In genomic region chr3:46666471-46666845, GRCh38 we compare ENCODE assay signal across 21 cellular contexts. TPM values are rescaled to one million over a fixed set of nuclear protein-coding genes. Genes with fewer than 3 reads are reported as not detected.
DNase-seq lines count a peak whose midpoint lies in the region; ATAC-seq and TF ChIP-seq lines count a peak whose summit lies in the region.
"Had no signal": no experiment of that assay in that cellular context is flagged by ENCODE, and none has a peak within 500 bp of the region (broad histone marks: within the 10 kb centered on the region; RNA-seq: fewer than 3 reads in every experiment).

No MANE protein-coding gene starts in this region.

- CTCF ChIA-PET in activated CD4-positive, alpha-beta memory T cell treated with anti-CD3 and anti-CD28 coated beads for 36 hours (lab: Charles Lee), result interaction anchor here (0.6 to 1.0 kb wide), 2 partner anchors 37 to 178 kb away, joined by 3 to 4 read pairs; no protein-coding TSS in a partner anchor
- CTCF ChIA-PET in activated CD4-positive, alpha-beta memory T cell treated with anti-CD3 and anti-CD28 coated beads, Interleukin-2, amount 10 ng/mL, durations not matched to agents 7 days and 5 days (lab: Charles Lee), result no interaction called here

- ATAC-seq in Right ventricle myocardium inferior, result peak; percentile 51
- ATAC-seq in HG02678 (IDR thresholded peaks at IDR 0.05; ENCODE audit: unreplicated experiment), result no peak
- ATAC-seq: activated CD8-positive, alpha-beta T cell treated with anti-CD3 and anti-CD28 coated beads, Interleukin-2, amount 10 ng/mL, durations not matched to agents 7 days and 5 days; activated T-helper 17 cell treated with anti-CD3 and anti-CD28 coated beads, Interleukin-2, amount 50 U/mL, for 72 hours; HCT116 had no signal

- intact Hi-C loops in activated CD4-positive, alpha-beta memory T cell treated with anti-CD3 and anti-CD28 coated beads for 36 hours (cut with micrococcal nuclease), result no loop called here
- intact Hi-C loops in Right ventricle myocardium inferior (cut with DNase I), result no loop called here

- no peak overlapping the region for H3K27ac Mint-ChIP-seq in activated CD4-positive, alpha-beta memory T cell treated with anti-CD3 and anti-CD28 coated beads for 36 hours
- no peak overlapping the region for H3K27ac Mint-ChIP-seq in activated CD4-positive, alpha-beta memory T cell treated with anti-CD3 and anti-CD28 coated beads, Interleukin-2, amount 10 ng/mL, durations not matched to agents 7 days and 5 days
- H3K27ac Mint-ChIP-seq in nephron, result peak overlapping the region in 2 of 3 experiments; percentile 54 to 57
- H3K27ac Mint-ChIP-seq: activated CD8-positive, alpha-beta T cell treated with anti-CD3 and anti-CD28 coated beads, Interleukin-2, amount 10 ng/mL, durations not matched to agents 7 days and 5 days; activated T-helper 17 cell treated with anti-CD3 and anti-CD28 coated beads, Interleukin-2, amount 50 U/mL, for 72 hours had no signal

- H3K36me3 Mint-ChIP-seq in activated CD4-positive, alpha-beta memory T cell treated with anti-CD3 and anti-CD28 coated beads for 36 hours, result no peaks in the 10 kb centered on the region
- H3K36me3 Mint-ChIP-seq in activated CD4-positive, alpha-beta memory T cell treated with anti-CD3 and anti-CD28 coated beads, Interleukin-2, amount 10 ng/mL, durations not matched to agents 7 days and 5 days (ENCODE audit: low read depth), result no peaks in the 10 kb centered on the region
- H3K36me3 Mint-ChIP-seq in nephron (ENCODE audit: low read depth), result no peaks in the 10 kb centered on the region

- no peaks in the 10 kb centered on the region for H3K27me3 Mint-ChIP-seq in activated CD4-positive, alpha-beta memory T cell treated with anti-CD3 and anti-CD28 coated beads for 36 hours
- peaks cover 2% of the 10 kb centered on the region for H3K27me3 Mint-ChIP-seq in activated CD4-positive, alpha-beta memory T cell treated with anti-CD3 and anti-CD28 coated beads, Interleukin-2, amount 10 ng/mL, durations not matched to agents 7 days and 5 days
- H3K27me3 Mint-ChIP-seq in nephron (ENCODE audit: low read depth), result peaks cover 33% of the 10 kb centered on the region
- H3K27me3 Mint-ChIP-seq: activated T-helper 17 cell treated with anti-CD3 and anti-CD28 coated beads, Interleukin-2, amount 50 U/mL, for 72 hours had no signal

- no peak for TF ChIP-seq CTCF in nephron (IDR thresholded peaks at IDR 0.05; ENCODE audit: unreplicated experiment in 3 of 3)

- DNase-seq in activated CD4-positive, alpha-beta memory T cell treated with anti-CD3 and anti-CD28 coated beads for 36 hours, result peak; percentile 4
- no peak for DNase-seq in activated CD4-positive, alpha-beta memory T cell treated with anti-CD3 and anti-CD28 coated beads, Interleukin-2, amount 10 ng/mL, durations not matched to agents 7 days and 5 days
- DNase-seq in Right ventricle myocardium inferior (ENCODE audit: missing footprints), result no peak
- no peak for DNase-seq in AML-193 (lab: John Stamatoyannopoulos, UW)
- DNase-seq in RPMI8226, result no peak
- no peak for DNase-seq in NOMO-1 (lab: John Stamatoyannopoulos, UW; ENCODE audit: unreplicated experiment in 2 of 2)
- DNase-seq: ACHN; activated CD8-positive, alpha-beta T cell treated with anti-CD3 and anti-CD28 coated beads, Interleukin-2, amount 10 ng/mL, durations not matched to agents 7 days and 5 days; amygdala; KG1; mesenchymal stem cell; NCI-H1436; stimulated activated CD4-positive, alpha-beta T cell treated with anti-CD3 and anti-CD28 coated beads, Interleukin-4, amount 100 ng/mL, for 1 hour had no signal

- H3K4me1 Mint-ChIP-seq in activated CD4-positive, alpha-beta memory T cell treated with anti-CD3 and anti-CD28 coated beads for 36 hours (ENCODE audit: low read depth), result no peaks in the 10 kb centered on the region
- H3K4me1 Mint-ChIP-seq in activated CD4-positive, alpha-beta memory T cell treated with anti-CD3 and anti-CD28 coated beads, Interleukin-2, amount 10 ng/mL, durations not matched to agents 7 days and 5 days, result no peaks in the 10 kb centered on the region
- H3K4me1 Mint-ChIP-seq in nephron, result peaks cover 50% of the 10 kb centered on the region
- H3K4me1 Mint-ChIP-seq: activated T-helper 17 cell treated with anti-CD3 and anti-CD28 coated beads, Interleukin-2, amount 50 U/mL, for 72 hours had no signal

- no peaks in the 10 kb centered on the region for H3K9me3 Mint-ChIP-seq in activated CD4-positive, alpha-beta memory T cell treated with anti-CD3 and anti-CD28 coated beads for 36 hours
- no peaks in the 10 kb centered on the region for H3K9me3 Mint-ChIP-seq in activated CD4-positive, alpha-beta memory T cell treated with anti-CD3 and anti-CD28 coated beads, Interleukin-2, amount 10 ng/mL, durations not matched to agents 7 days and 5 days
- H3K9me3 Mint-ChIP-seq in nephron, result no peaks in the 10 kb centered on the region
- H3K9me3 Mint-ChIP-seq: activated T-helper 17 cell treated with anti-CD3 and anti-CD28 coated beads, Interleukin-2, amount 50 U/mL, for 72 hours had no signal

- no peak overlapping the region for H3K4me3 Mint-ChIP-seq in activated CD4-positive, alpha-beta memory T cell treated with anti-CD3 and anti-CD28 coated beads for 36 hours
- H3K4me3 Mint-ChIP-seq in activated CD4-positive, alpha-beta memory T cell treated with anti-CD3 and anti-CD28 coated beads, Interleukin-2, amount 10 ng/mL, durations not matched to agents 7 days and 5 days, result no peak overlapping the region
- H3K4me3 Mint-ChIP-seq in nephron, result no peak overlapping the region
- H3K4me3 Mint-ChIP-seq: activated CD8-positive, alpha-beta T cell treated with anti-CD3 and anti-CD28 coated beads, Interleukin-2, amount 10 ng/mL, durations not matched to agents 7 days and 5 days; activated T-helper 17 cell treated with anti-CD3 and anti-CD28 coated beads, Interleukin-2, amount 50 U/mL, for 72 hours had no signal

- POLR2A ChIA-PET in activated CD4-positive, alpha-beta memory T cell treated with anti-CD3 and anti-CD28 coated beads for 36 hours (lab: Charles Lee), result no interaction called here
- POLR2A ChIA-PET in activated CD4-positive, alpha-beta memory T cell treated with anti-CD3 and anti-CD28 coated beads, Interleukin-2, amount 10 ng/mL, durations not matched to agents 7 days and 5 days (lab: Charles Lee), result no interaction called here

RNA-seq across cellular contexts. Expression of gene ALS2CL, which starts 27.0 kb away (rescaled TPM):
- 1 to 10 TPM; 4.0 to 4.3 TPM for total RNA-seq in activated CD4-positive, alpha-beta memory T cell treated with anti-CD3 and anti-CD28 coated beads for 36 hours
- 1 to 10 TPM; 6.9 to 7.4 TPM for total RNA-seq in activated CD4-positive, alpha-beta memory T cell treated with anti-CD3 and anti-CD28 coated beads, Interleukin-2, amount 10 ng/mL, durations not matched to agents 7 days and 5 days
- total RNA-seq in Right ventricle myocardium inferior, result 36.9 TPM

RNA-seq across cellular contexts. Expression of gene TMIE, which starts 34.7 kb away (rescaled TPM):
- 1 to 10 TPM in 1 of 2 experiments, under 1 TPM in 1; 0.93 to 1.3 TPM for total RNA-seq in activated CD4-positive, alpha-beta memory T cell treated with anti-CD3 and anti-CD28 coated beads for 36 hours
- under 1 TPM; 0.20 to 0.63 TPM for total RNA-seq in activated CD4-positive, alpha-beta memory T cell treated with anti-CD3 and anti-CD28 coated beads, Interleukin-2, amount 10 ng/mL, durations not matched to agents 7 days and 5 days
- 0.89 TPM for total RNA-seq in Right ventricle myocardium inferior
- total RNA-seq: fibroblast of villous mesenchyme, OCI-LY7 had no signal

RNA-seq across cellular contexts. Expression of gene PRSS50, which starts 51.2 kb away (rescaled TPM):
- not detected for total RNA-seq in activated CD4-positive, alpha-beta memory T cell treated with anti-CD3 and anti-CD28 coated beads for 36 hours
- not detected for total RNA-seq in activated CD4-positive, alpha-beta memory T cell treated with anti-CD3 and anti-CD28 coated beads, Interleukin-2, amount 10 ng/mL, durations not matched to agents 7 days and 5 days
- 0.11 TPM for total RNA-seq in Right ventricle myocardium inferior
- total RNA-seq: activated CD8-positive, alpha-beta T cell treated with anti-CD3 and anti-CD28 coated beads, Interleukin-2, amount 10 ng/mL, durations not matched to agents 7 days and 5 days; fibroblast of villous mesenchyme; NCI-H460; OCI-LY7 had no signal

RNA-seq across cellular contexts. Expression of gene FAM240A, which starts 54.1 kb away (rescaled TPM):
- not detected for total RNA-seq in activated CD4-positive, alpha-beta memory T cell treated with anti-CD3 and anti-CD28 coated beads for 36 hours
- total RNA-seq in activated CD4-positive, alpha-beta memory T cell treated with anti-CD3 and anti-CD28 coated beads, Interleukin-2, amount 10 ng/mL, durations not matched to agents 7 days and 5 days, result not detected
- not detected for total RNA-seq in Right ventricle myocardium inferior
- total RNA-seq: activated CD8-positive, alpha-beta T cell treated with anti-CD3 and anti-CD28 coated beads, Interleukin-2, amount 10 ng/mL, durations not matched to agents 7 days and 5 days; activated T-helper 17 cell treated with anti-CD3 and anti-CD28 coated beads, Interleukin-2, amount 50 U/mL, for 72 hours; cerebellum; fibroblast of villous mesenchyme; NCI-H460; OCI-LY7 had no signal

Comparison
In these comparisons a context has a peak if more than half of its experiments do, and no peak if none do; other contexts are left out.
1. H3K27ac Mint-ChIP-seq: peak in nephron (2 of 3); none in activated CD4-positive, alpha-beta memory T cell treated with anti-CD3 and anti-CD28 coated beads for 36 hours (single experiment) and activated CD4-positive, alpha-beta memory T cell treated with anti-CD3 and anti-CD28 coated beads, Interleukin-2, amount 10 ng/mL, durations not matched to agents 7 days and 5 days (single experiment).